Comparison of ENCODE assay signal across 10 cellular contexts in the genomic region with DNA sequence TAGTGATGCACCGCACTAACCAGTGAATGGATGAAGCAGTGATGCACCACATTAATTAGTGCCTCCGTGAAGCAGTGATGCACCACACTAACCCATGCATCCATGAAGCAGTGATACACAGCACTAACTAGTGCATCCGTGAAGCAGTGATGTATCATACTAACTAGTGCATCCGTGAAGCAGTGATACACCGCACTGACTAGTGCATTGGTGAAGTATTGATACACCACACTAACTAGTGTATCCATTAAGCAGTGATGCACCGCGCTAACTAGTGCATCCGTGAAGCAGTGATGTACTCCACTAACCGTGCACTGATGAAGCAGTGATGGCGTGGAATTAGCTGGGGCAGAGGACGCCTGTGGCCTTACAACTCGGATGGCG.
DNase-seq lines count a peak whose midpoint lies in the region; ATAC-seq, FAIRE-seq and TF ChIP-seq lines count a peak whose summit lies in the region.
"Had no signal": no experiment of that assay in that cellular context is flagged by ENCODE, and none has a peak within 500 bp of the region (broad histone marks: within the 10 kb centered on the region; RNA-seq: fewer than 3 reads in every experiment).

No MANE protein-coding gene starts in this region.

- CTCF ChIA-PET in HepG2 (lab: Yijun Ruan, JAX; ENCODE audit: low intra/inter-chr PET ratio, low total read pairs), result interaction anchor here (0.8 kb wide), 1 partner anchor 80 kb away, joined by 3 read pairs; no protein-coding TSS in a partner anchor

- H2AFZ ChIP-seq in HepG2 (ENCODE audit: low read length), result no peak overlapping the region

- in situ Hi-C loops in HepG2 (cut with HindIII; ENCODE audit: extremely low pct_ligation_motif_present, low pct_unique_long_range_greater_than_20kb), result loop anchor here (5.0 kb wide), 2 partner anchors 40 to 80 kb away; a partner anchor contains a TSS

- H3K36me3 Mint-ChIP-seq in brain, result no peaks in the 10 kb centered on the region

- TF ChIP-seq POLR2A in HepG2 (IDR thresholded peaks at IDR 0.05; ENCODE audit: insufficient read depth in 1 of 2, low read depth in 2 of 2, low read length in 2 of 2), result 0 out of 4 replicates have a peak, but pooled peaks of 1 of the 2 experiments have one; percentile 37
- no peak for TF ChIP-seq POLR2A in right lobe of liver (IDR thresholded peaks at IDR 0.05)

- no peaks in the 10 kb centered on the region for H4K20me1 ChIP-seq in HepG2 (ENCODE audit: insufficient read depth, low read length)

- peaks cover 34% of the 10 kb centered on the region for H3K4me1 Mint-ChIP-seq in brain

- H3K27ac Mint-ChIP-seq in brain, result peak overlapping the region in 1 of 5 experiments; percentile 78

- FAIRE-seq in HepG2 (lab: Jason Lieb, UNC) (no peak), urothelium cell line (lab: Jason Lieb, UNC) (peak; percentile 87)
- FAIRE-seq: GM18507 had no signal

- POLR2A ChIA-PET in HepG2 (lab: Yijun Ruan, JAX), result interaction anchor here (0.6 to 9.6 kb wide), 14 partner anchors 12 to 94 kb away, joined by 3 to 66 read pairs (median 4); a partner anchor contains a TSS

- no peak for TF ChIP-seq CTCF in HepG2 (CRISPR knock-in tag; IDR thresholded peaks at IDR 0.05)
- no peak for TF ChIP-seq CTCF in right lobe of liver (IDR thresholded peaks at IDR 0.05)
- no peak for TF ChIP-seq CTCF in brain (conservative IDR thresholded peaks at IDR 0.05)

- DNase-seq in HepG2 (ENCODE audit: low spot score) (no peak), right lobe of liver (no peak), urothelium cell line (ENCODE audit: low spot score) (no peak), NCI-H1417 (lab: John Stamatoyannopoulos, UW) (no peak)

- no peaks in the 10 kb centered on the region for H3K79me2 ChIP-seq in HepG2 (ENCODE audit: insufficient read depth, low read length)

- H3K9me3 ChIP-seq in HepG2 (ENCODE audit: low read length), result peaks cover 12% of the 10 kb centered on the region
- H3K9me3 ChIP-seq in right lobe of liver, result no peaks in the 10 kb centered on the region
- H3K9me3 ChIP-seq in muscle layer of colon (ENCODE audit: low read length), result no peaks in the 10 kb centered on the region

- TF ChIP-seq EP300 in HepG2 (IDR thresholded peaks at IDR 0.05; ENCODE audit: low read depth in 2 of 2, low read length in 2 of 2) (no peak), HepG2 (CRISPR knock-in tag; IDR thresholded peaks at IDR 0.05; ENCODE audit: borderline replicate concordance) (no peak)

- H3K4me2 ChIP-seq in HepG2 (ENCODE audit: low read depth, low read length), result peak overlapping the region; percentile 57

- intact Hi-C loops in HepG2 (cut with micrococcal nuclease; ENCODE audit: unreplicated experiment), result loop anchor here (5.0 kb wide), 3 partner anchors 40 to 95 kb away; no protein-coding TSS in a partner anchor
- intact Hi-C loops in right lobe of liver (cut with DNase I), result no loop called here

- peaks cover 91% of the 10 kb centered on the region for H3K4me1 ChIP-seq in HepG2 (ENCODE audit: insufficient read depth, low read length)
- no peaks in the 10 kb centered on the region for H3K4me1 ChIP-seq in right lobe of liver
- no peaks in the 10 kb centered on the region for H3K4me1 ChIP-seq in muscle layer of colon (ENCODE audit: insufficient read depth, low read length)

- peaks cover 47% of the 10 kb centered on the region for H3K27me3 Mint-ChIP-seq in brain

- H3K9me3 Mint-ChIP-seq in brain, result peaks cover 4 to 17% (median 11%) of the 10 kb centered on the region in 5 experiments

- H3K4me3 Mint-ChIP-seq in brain, result peak overlapping the region; percentile 61 to 77 (median 70)

- H3K9ac ChIP-seq in HepG2 (ENCODE audit: insufficient read depth, low read depth, low read length) (peak overlapping the region; percentile 46), muscle layer of colon (ENCODE audit: low read length) (no peak overlapping the region)

- peak overlapping the region in 2 of 3 experiments; percentile 11 to 24; a peak in 3 of 6 replicates for H3K4me3 ChIP-seq in HepG2 (replicated peaks in 1 of 3; ENCODE audit: insufficient read depth in 1 of 3, low read depth in 2 of 3, low read length in 3 of 3)
- H3K4me3 ChIP-seq in right lobe of liver, result peak overlapping the region in 1 of 3 donors; percentile 24
- peak overlapping the region; percentile 12 to 31 for H3K4me3 ChIP-seq in muscle layer of colon (ENCODE audit: low read depth in 1 of 2, low read length in 2 of 2)

- H3K27ac ChIP-seq in HepG2 (ENCODE audit: extremely low read length, insufficient read depth, low read length) (peak overlapping the region; percentile 92), right lobe of liver (no peak overlapping the region), muscle layer of colon (ENCODE audit: low read depth, low read length) (no peak overlapping the region)
- H3K27ac ChIP-seq: HL-60 had no signal

- H3K27me3 ChIP-seq in HepG2 (ENCODE audit: control insufficient read depth in 1 of 2, insufficient read depth in 2 of 2, low read length in 2 of 2) (no peaks in the 10 kb centered on the region), right lobe of liver (no peaks in the 10 kb centered on the region), muscle layer of colon (ENCODE audit: control insufficient read depth in 1 of 2, insufficient read depth in 2 of 2, low read length in 2 of 2) (no peaks in the 10 kb centered on the region)

- WGBS in HepG2 (ENCODE audit: low lambda C conversion rate), result 93% methylated on average over 4 of the region's 13 CpGs
- 37% methylated on average over 5 of the region's 13 CpGs for WGBS in right lobe of liver (ENCODE audit: insufficient coverage, low coverage, low lambda C conversion rate, missing lambda C conversion rate)

- no TSS peak for BruUV-seq in HepG2 (replicated peaks; lab: Mats Ljungman, UMichigan)

- ATAC-seq in HepG2 (no peak), right lobe of liver (no peak), GM19324 (IDR thresholded peaks at IDR 0.05; ENCODE audit: low FRiP score, unreplicated experiment) (no peak), GM21367 (IDR thresholded peaks at IDR 0.05; ENCODE audit: unreplicated experiment) (no peak)

- H3K36me3 ChIP-seq in HepG2 (replicated peaks in 1 of 2; ENCODE audit: control insufficient read depth in 1 of 2, insufficient read depth in 2 of 2, low read length in 2 of 2) (no peaks in the 10 kb centered on the region), right lobe of liver (no peaks in the 10 kb centered on the region), muscle layer of colon (ENCODE audit: insufficient read depth, low read length) (no peaks in the 10 kb centered on the region)

- no peak for TF ChIP-seq RAD21 in HepG2 (CRISPR knock-in tag; IDR thresholded peaks at IDR 0.05)

TF ChIP-seq in HepG2, 621 proteins besides CTCF, POLR2A, EP300 and RAD21 (continues in another document):
- TF ChIP-seq, protein P1, sequence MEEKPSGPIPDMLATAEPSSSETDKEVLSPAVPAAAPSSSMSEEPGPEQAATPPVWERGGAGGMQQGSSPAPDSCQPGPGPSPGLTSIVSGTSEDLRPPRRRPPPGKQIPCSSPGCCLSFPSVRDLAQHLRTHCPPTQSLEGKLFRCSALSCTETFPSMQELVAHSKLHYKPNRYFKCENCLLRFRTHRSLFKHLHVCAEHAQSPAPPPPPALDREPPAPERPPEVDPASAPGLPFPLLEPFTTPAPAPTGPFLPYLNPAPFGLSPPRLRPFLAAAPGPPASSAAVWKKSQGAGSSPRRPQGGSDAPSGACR (CRISPR knock-in tag; IDR thresholded peaks at IDR 0.05), result no peak
- TF ChIP-seq KLF9 (CRISPR knock-in tag; IDR thresholded peaks at IDR 0.05; ENCODE audit: low read depth), result no peak
- TF ChIP-seq HOXA3 (CRISPR knock-in tag; IDR thresholded peaks at IDR 0.05), result no peak
- TF ChIP-seq MTF2 (CRISPR knock-in tag; IDR thresholded peaks at IDR 0.05; ENCODE audit: borderline replicate concordance), result peak; percentile 6; the same call in 1 of the 2 replicates
- no peak for TF ChIP-seq TCF7 (IDR thresholded peaks at IDR 0.05; ENCODE audit: low read depth)
- peak; percentile 89 for TF ChIP-seq ZNF24 (IDR thresholded peaks at IDR 0.05)
- no peak for TF ChIP-seq NCOA5 (CRISPR knock-in tag; IDR thresholded peaks at IDR 0.05)
- TF ChIP-seq ATRX (CRISPR knock-in tag; IDR thresholded peaks at IDR 0.05; ENCODE audit: borderline replicate concordance), result peak; percentile 73; the same call in 1 of the 2 replicates
- TF ChIP-seq, protein P2, sequence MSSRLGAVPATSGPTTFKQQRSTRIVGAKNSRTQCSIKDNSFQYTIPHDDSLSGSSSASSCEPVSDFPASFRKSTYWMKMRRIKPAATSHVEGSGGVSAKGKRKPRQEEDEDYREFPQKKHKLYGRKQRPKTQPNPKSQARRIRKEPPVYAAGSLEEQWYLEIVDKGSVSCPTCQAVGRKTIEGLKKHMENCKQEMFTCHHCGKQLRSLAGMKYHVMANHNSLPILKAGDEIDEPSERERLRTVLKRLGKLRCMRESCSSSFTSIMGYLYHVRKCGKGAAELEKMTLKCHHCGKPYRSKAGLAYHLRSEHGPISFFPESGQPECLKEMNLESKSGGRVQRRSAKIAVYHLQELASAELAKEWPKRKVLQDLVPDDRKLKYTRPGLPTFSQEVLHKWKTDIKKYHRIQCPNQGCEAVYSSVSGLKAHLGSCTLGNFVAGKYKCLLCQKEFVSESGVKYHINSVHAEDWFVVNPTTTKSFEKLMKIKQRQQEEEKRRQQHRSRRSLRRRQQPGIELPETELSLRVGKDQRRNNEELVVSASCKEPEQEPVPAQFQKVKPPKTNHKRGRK (CRISPR knock-in tag; IDR thresholded peaks at IDR 0.05), result no peak
- TF ChIP-seq, protein P3, sequence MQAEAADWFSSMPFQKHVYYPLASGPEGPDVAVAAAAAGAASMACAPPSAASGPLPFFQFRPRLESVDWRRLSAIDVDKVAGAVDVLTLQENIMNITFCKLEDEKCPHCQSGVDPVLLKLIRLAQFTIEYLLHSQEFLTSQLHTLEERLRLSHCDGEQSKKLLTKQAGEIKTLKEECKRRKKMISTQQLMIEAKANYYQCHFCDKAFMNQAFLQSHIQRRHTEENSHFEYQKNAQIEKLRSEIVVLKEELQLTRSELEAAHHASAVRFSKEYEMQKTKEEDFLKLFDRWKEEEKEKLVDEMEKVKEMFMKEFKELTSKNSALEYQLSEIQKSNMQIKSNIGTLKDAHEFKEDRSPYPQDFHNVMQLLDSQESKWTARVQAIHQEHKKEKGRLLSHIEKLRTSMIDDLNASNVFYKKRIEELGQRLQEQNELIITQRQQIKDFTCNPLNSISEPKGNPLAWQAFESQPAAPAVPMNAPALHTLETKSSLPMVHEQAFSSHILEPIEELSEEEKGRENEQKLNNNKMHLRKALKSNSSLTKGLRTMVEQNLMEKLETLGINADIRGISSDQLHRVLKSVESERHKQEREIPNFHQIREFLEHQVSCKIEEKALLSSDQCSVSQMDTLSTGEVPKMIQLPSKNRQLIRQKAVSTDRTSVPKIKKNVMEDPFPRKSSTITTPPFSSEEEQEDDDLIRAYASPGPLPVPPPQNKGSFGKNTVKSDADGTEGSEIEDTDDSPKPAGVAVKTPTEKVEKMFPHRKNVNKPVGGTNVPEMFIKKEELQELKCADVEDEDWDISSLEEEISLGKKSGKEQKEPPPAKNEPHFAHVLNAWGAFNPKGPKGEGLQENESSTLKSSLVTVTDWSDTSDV (CRISPR knock-in tag; IDR thresholded peaks at IDR 0.05), result no peak
- TF ChIP-seq NRL (CRISPR knock-in tag; IDR thresholded peaks at IDR 0.05; ENCODE audit: borderline replicate concordance), result 0 out of 2 replicates have a peak, but pooled peaks have one; percentile 0
